In the genomic region with DNA sequence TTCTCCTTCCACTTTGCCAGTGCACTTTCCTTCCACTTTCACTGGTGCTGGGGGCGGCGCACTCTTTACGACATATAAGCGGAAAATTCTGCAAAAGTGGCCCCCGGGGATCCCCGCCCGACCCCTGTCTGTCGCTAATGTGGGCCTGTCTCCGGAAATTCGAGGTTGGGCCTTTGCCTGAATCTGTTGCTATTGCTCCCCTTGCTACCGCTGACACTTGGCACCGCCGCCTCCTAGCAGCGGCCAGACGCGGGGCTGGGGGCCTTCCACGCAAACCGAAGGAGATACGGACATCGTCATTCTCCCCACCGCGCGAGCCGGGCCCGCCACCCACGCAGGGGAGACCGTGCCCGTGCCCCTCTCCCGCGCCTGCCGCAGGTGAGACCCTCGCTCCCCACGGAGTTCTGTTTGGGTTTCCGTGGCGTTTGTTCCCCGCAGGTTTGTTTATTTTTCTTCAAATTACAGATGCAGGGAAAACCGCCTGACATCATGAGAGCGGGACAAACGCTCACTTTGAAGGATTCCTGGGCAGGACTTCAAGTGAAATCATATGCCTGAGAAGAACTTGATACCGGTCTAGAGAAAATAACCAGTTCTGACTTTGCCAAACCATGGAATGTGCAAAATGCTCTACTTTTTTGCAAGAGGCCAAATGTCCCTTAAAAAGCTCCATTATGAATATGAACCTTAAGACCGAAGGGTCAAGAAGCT, we compare ENCODE assay signal across 12 cellular contexts. TPM values are rescaled to one million over a fixed set of nuclear protein-coding genes. Genes with fewer than 3 reads are reported as not detected.
DNase-seq lines count a peak whose midpoint lies in the region; ATAC-seq lines count a peak whose summit lies in the region.
"Had no signal": no experiment of that assay in that cellular context is flagged by ENCODE, and none has a peak within 500 bp of the region (broad histone marks: within the 10 kb centered on the region; RNA-seq: fewer than 3 reads in every experiment).

No MANE protein-coding gene starts in this region.

- peak overlapping the region; percentile 99 for H3K9ac ChIP-seq in mesenchymal stem cell (ENCODE audit: low read length)

- peak; percentile 42 for DNase-seq in MG63
- peak; percentile 63 for DNase-seq in ecto neural progenitor cell (ENCODE audit: low spot score)
- DNase-seq in mesenchymal stem cell = peak; percentile 36
- DNase-seq in stimulated activated CD4-positive, alpha-beta T cell treated with anti-CD3 and anti-CD28 coated beads, Interleukin-4, amount 100 ng/mL, for 1 hour = no peak
- DNase-seq: activated CD8-positive, alpha-beta memory T cell treated with anti-CD3 and anti-CD28 coated beads for 24 hours; anterior cingulate cortex; GF-D8; NCI-H1092 treated with DMSO at 0.1 percent for 48 hours had no signal

- no peak overlapping the region for H3K4me3 Mint-ChIP-seq in stimulated activated memory B cell treated with anti-CD40 and anti-IgM and Interleukin-4, amounts not matched to agents 10 μg/mL and 1 μg/mL and 100 μg/mL, for 72 hours
- H3K4me3 Mint-ChIP-seq: natural killer cell treated with Interleukin-12 subunit alpha and Interleukin-12 subunit beta and Interleukin-15 and Interleukin-18, amount 100 ng/mL, for 72 hours had no signal

- H3K9me3 ChIP-seq in MG63 = no peaks in the 10 kb centered on the region
- no peaks in the 10 kb centered on the region for H3K9me3 ChIP-seq in mesenchymal stem cell (ENCODE audit: control insufficient read depth, low read length)

- peak overlapping the region; percentile 11 for H4K91ac ChIP-seq in mesenchymal stem cell (ENCODE audit: low read length)

- H2AFZ ChIP-seq in mesenchymal stem cell (ENCODE audit: low read depth, low read length) = no peak overlapping the region

- peaks cover 14% of the 10 kb centered on the region for H3K4me1 ChIP-seq in mesenchymal stem cell (ENCODE audit: control insufficient read depth, insufficient read depth, low read depth, low read length)
- H3K4me1 ChIP-seq in urinary bladder (ENCODE audit: insufficient read depth) = no peaks in the 10 kb centered on the region

- peaks cover 14% of the 10 kb centered on the region for H3K79me1 ChIP-seq in mesenchymal stem cell (replicated peaks; ENCODE audit: low read length, poor library complexity, severe bottlenecking)

- peak overlapping the region in 1 of 2 experiments; percentile 73 for H3K4ac ChIP-seq in mesenchymal stem cell (ENCODE audit: low read depth in 1 of 2, low read length in 2 of 2)

- peaks cover 85% of the 10 kb centered on the region for H3K27me3 Mint-ChIP-seq in stimulated activated memory B cell treated with anti-CD40 and anti-IgM and Interleukin-4, amounts not matched to agents 10 μg/mL and 1 μg/mL and 100 μg/mL, for 72 hours

- H2BK120ac ChIP-seq in mesenchymal stem cell (ENCODE audit: low read depth, low read length) = peak overlapping the region; percentile 73

- peak overlapping the region in 1 of 2 experiments; percentile 78 for H3K23ac ChIP-seq in mesenchymal stem cell (ENCODE audit: low read length in 2 of 2)

- H3K4me3 ChIP-seq in MG63 (peak overlapping the region; percentile 32), mesenchymal stem cell (ENCODE audit: insufficient read depth in 1 of 2, low read depth in 1 of 2, low read length in 2 of 2) (peak overlapping the region; percentile 63 to 99), urinary bladder (ENCODE audit: low read depth, low read length) (peak overlapping the region; percentile 31)

- H2BK5ac ChIP-seq in mesenchymal stem cell (ENCODE audit: low read depth, low read length, poor library complexity, severe bottlenecking) = no peak overlapping the region

- H4K8ac ChIP-seq in mesenchymal stem cell (ENCODE audit: low read length) = no peak overlapping the region

- H2AK5ac ChIP-seq in mesenchymal stem cell (ENCODE audit: low read length, severe bottlenecking) = peak overlapping the region; percentile 36

- ATAC-seq in activated CD4-positive, CD25-positive, alpha-beta regulatory T cell treated with anti-CD3 and anti-CD28 coated beads, Interleukin-2, amount 50 U/mL, for 24 hours = no peak
- no peak for ATAC-seq in stimulated activated memory B cell treated with anti-CD40 and anti-IgM and Interleukin-4, amounts not matched to agents 10 μg/mL and 1 μg/mL and 100 μg/mL, for 72 hours
- ATAC-seq: natural killer cell treated with Interleukin-12 subunit alpha and Interleukin-12 subunit beta and Interleukin-15 and Interleukin-18, amount 100 ng/mL, for 72 hours had no signal

- H3K9me3 Mint-ChIP-seq in stimulated activated memory B cell treated with anti-CD40 and anti-IgM and Interleukin-4, amounts not matched to agents 10 μg/mL and 1 μg/mL and 100 μg/mL, for 72 hours = no peaks in the 10 kb centered on the region

- H3K36me3 Mint-ChIP-seq in stimulated activated memory B cell treated with anti-CD40 and anti-IgM and Interleukin-4, amounts not matched to agents 10 μg/mL and 1 μg/mL and 100 μg/mL, for 72 hours = no peaks in the 10 kb centered on the region

- H3K36me3 ChIP-seq in MG63 (no peaks in the 10 kb centered on the region), mesenchymal stem cell (ENCODE audit: control insufficient read depth in 1 of 2, insufficient read depth in 2 of 2, low read depth in 1 of 2, low read length in 2 of 2) (peaks cover 0 to 2% of the 10 kb centered on the region in 2 experiments), urinary bladder (ENCODE audit: insufficient read depth) (no peaks in the 10 kb centered on the region)

- peak overlapping the region; percentile 99 for H3K4me2 ChIP-seq in mesenchymal stem cell (ENCODE audit: low read length, poor library complexity, severe bottlenecking)

- H2BK15ac ChIP-seq in mesenchymal stem cell (ENCODE audit: low read depth, poor library complexity, severe bottlenecking) = no peak overlapping the region

- H2BK12ac ChIP-seq in mesenchymal stem cell (ENCODE audit: low read length in 2 of 2) = no peak overlapping the region

- H3K18ac ChIP-seq in mesenchymal stem cell (ENCODE audit: low read depth in 1 of 2, low read length in 2 of 2) = peak overlapping the region; percentile 14 to 75

- H3K27ac ChIP-seq in mesenchymal stem cell (ENCODE audit: low read length, poor library complexity, severe bottlenecking) (no peak overlapping the region), urinary bladder (ENCODE audit: low read depth) (no peak overlapping the region)

- H3K4me1 Mint-ChIP-seq in stimulated activated memory B cell treated with anti-CD40 and anti-IgM and Interleukin-4, amounts not matched to agents 10 μg/mL and 1 μg/mL and 100 μg/mL, for 72 hours = peaks cover 28% of the 10 kb centered on the region

- H3K27ac Mint-ChIP-seq in stimulated activated memory B cell treated with anti-CD40 and anti-IgM and Interleukin-4, amounts not matched to agents 10 μg/mL and 1 μg/mL and 100 μg/mL, for 72 hours = no peak overlapping the region
- H3K27ac Mint-ChIP-seq: natural killer cell treated with Interleukin-12 subunit alpha and Interleukin-12 subunit beta and Interleukin-15 and Interleukin-18, amount 100 ng/mL, for 72 hours had no signal

- peak overlapping the region in 1 of 2 experiments; percentile 87 for H3K14ac ChIP-seq in mesenchymal stem cell (ENCODE audit: low read length in 2 of 2)

- WGBS in mesenchymal stem cell = 9% methylated on average over 41 of the region's 41 CpGs
- 24% methylated on average over 41 of the region's 41 CpGs for WGBS in urinary bladder

- H3K27me3 ChIP-seq in MG63 (no peaks in the 10 kb centered on the region), mesenchymal stem cell (ENCODE audit: control insufficient read depth in 1 of 2, insufficient read depth in 1 of 2, low read length in 2 of 2) (no peaks in the 10 kb centered on the region)

RNA-seq across cellular contexts. Expression of gene TWIST1, which starts 5.0 kb away (rescaled TPM):
- 8.9 and 22.8 TPM in 2 replicates for total RNA-seq in MG63 (2014; rRNA removed; shearing (Covaris generic); ENCODE audit: low replicate concordance)
- 18.3 TPM for polyA plus RNA-seq in mesenchymal stem cell (2013, experiment 1 of 2)
- polyA plus RNA-seq in mesenchymal stem cell (2013, experiment 2 of 2) = 18.4 TPM
- 22.9 TPM for total RNA-seq in urinary bladder
- 28.4 TPM for polyA plus RNA-seq in urinary bladder
- total RNA-seq: natural killer cell treated with Interleukin-12 subunit alpha and Interleukin-12 subunit beta and Interleukin-15 and Interleukin-18, amount 100 ng/mL, for 72 hours had no signal

RNA-seq across cellular contexts. Expression of gene FERD3L, which starts 32.8 kb away (rescaled TPM):
- not detected in 2 replicates for total RNA-seq in MG63 (2014; rRNA removed; shearing (Covaris generic); ENCODE audit: low replicate concordance)
- polyA plus RNA-seq in mesenchymal stem cell (2013, experiment 1 of 2) = not detected
- polyA plus RNA-seq in mesenchymal stem cell (2013, experiment 2 of 2) = not detected
- not detected for total RNA-seq in urinary bladder
- polyA plus RNA-seq in urinary bladder = 0.16 TPM
- total RNA-seq: natural killer cell treated with Interleukin-12 subunit alpha and Interleukin-12 subunit beta and Interleukin-15 and Interleukin-18, amount 100 ng/mL, for 72 hours had no signal

Comparison
In these comparisons a context has a peak if more than half of its experiments do, and no peak if none do; other contexts are left out.
1. H3K4me3 ChIP-seq: peak in every context shown above with its lines; median percentile 81 in mesenchymal stem cell; 32 in MG63; 31 in urinary bladder.